ENCODE assay signal across 1 cellular context in genomic region chr1:94792473-94792875, GRCh38.
TF ChIP-seq lines count a peak whose summit lies in the region.

No MANE protein-coding gene starts in this region.

TF ChIP-seq in GM12878, 131 proteins besides CTCF, POLR2A, EP300 and RAD21 (continued from another document):
- no peak for TF ChIP-seq CUX1 (IDR thresholded peaks at IDR 0.05; ENCODE audit: insufficient replicate concordance, low read depth, low read length)
- TF ChIP-seq SREBF2 (IDR thresholded peaks at IDR 0.05; ENCODE audit: low read length): no peak
- no peak for TF ChIP-seq GABPA (IDR thresholded peaks at IDR 0.05; ENCODE audit: low read depth)
- peak; percentile 18 for TF ChIP-seq RELA (IDR thresholded peaks at IDR 0.05; ENCODE audit: borderline replicate concordance, partially characterized antibody)
- no peak for TF ChIP-seq MXI1 (IDR thresholded peaks at IDR 0.05; ENCODE audit: low read depth, low read length)
- no peak for TF ChIP-seq SMAD1 (IDR thresholded peaks at IDR 0.05; ENCODE audit: low read depth, partially characterized antibody)
- TF ChIP-seq MYB (IDR thresholded peaks at IDR 0.05; ENCODE audit: borderline replicate concordance, low read depth, low read length): no peak
- peak; percentile 34; the same call in 1 of the 2 replicates for TF ChIP-seq IKZF1 (conservative IDR thresholded peaks at IDR 0.05)
- TF ChIP-seq SIX5 (IDR thresholded peaks at IDR 0.05; ENCODE audit: low read depth, low read length, severe bottlenecking): no peak
- TF ChIP-seq, protein P1, sequence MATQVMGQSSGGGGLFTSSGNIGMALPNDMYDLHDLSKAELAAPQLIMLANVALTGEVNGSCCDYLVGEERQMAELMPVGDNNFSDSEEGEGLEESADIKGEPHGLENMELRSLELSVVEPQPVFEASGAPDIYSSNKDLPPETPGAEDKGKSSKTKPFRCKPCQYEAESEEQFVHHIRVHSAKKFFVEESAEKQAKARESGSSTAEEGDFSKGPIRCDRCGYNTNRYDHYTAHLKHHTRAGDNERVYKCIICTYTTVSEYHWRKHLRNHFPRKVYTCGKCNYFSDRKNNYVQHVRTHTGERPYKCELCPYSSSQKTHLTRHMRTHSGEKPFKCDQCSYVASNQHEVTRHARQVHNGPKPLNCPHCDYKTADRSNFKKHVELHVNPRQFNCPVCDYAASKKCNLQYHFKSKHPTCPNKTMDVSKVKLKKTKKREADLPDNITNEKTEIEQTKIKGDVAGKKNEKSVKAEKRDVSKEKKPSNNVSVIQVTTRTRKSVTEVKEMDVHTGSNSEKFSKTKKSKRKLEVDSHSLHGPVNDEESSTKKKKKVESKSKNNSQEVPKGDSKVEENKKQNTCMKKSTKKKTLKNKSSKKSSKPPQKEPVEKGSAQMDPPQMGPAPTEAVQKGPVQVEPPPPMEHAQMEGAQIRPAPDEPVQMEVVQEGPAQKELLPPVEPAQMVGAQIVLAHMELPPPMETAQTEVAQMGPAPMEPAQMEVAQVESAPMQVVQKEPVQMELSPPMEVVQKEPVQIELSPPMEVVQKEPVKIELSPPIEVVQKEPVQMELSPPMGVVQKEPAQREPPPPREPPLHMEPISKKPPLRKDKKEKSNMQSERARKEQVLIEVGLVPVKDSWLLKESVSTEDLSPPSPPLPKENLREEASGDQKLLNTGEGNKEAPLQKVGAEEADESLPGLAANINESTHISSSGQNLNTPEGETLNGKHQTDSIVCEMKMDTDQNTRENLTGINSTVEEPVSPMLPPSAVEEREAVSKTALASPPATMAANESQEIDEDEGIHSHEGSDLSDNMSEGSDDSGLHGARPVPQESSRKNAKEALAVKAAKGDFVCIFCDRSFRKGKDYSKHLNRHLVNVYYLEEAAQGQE (IDR thresholded peaks at IDR 0.05; ENCODE audit: low read depth, low read length): no peak
- TF ChIP-seq HDGF (IDR thresholded peaks at IDR 0.05): no peak
- TF ChIP-seq E4F1 (IDR thresholded peaks at IDR 0.05; ENCODE audit: borderline replicate concordance, partially characterized antibody): no peak
- TF ChIP-seq IRF4 (IDR thresholded peaks at IDR 0.05; ENCODE audit: low read depth, low read length): no peak
- peak in 1 of 2 experiments; percentile 54; a peak in 1 of 4 replicates for TF ChIP-seq ETV6 (conservative IDR thresholded peaks at IDR 0.05 in 1 of 2, IDR thresholded peaks at IDR 0.05 in 1 of 2; ENCODE audit: borderline replicate concordance in 1 of 2, low read depth in 1 of 2)
- TF ChIP-seq RBBP5 (conservative IDR thresholded peaks at IDR 0.05): no peak
- TF ChIP-seq BCL3 (IDR thresholded peaks at IDR 0.05; ENCODE audit: borderline replicate concordance, insufficient read depth, low read depth, low read length, poor library complexity, severe bottlenecking): no peak
- TF ChIP-seq RAD51 (IDR thresholded peaks at IDR 0.05): no peak
- no peak for TF ChIP-seq NR2C2 (IDR thresholded peaks at IDR 0.05; ENCODE audit: borderline replicate concordance, control insufficient read depth, insufficient read length, low read depth)
- TF ChIP-seq, protein P2, sequence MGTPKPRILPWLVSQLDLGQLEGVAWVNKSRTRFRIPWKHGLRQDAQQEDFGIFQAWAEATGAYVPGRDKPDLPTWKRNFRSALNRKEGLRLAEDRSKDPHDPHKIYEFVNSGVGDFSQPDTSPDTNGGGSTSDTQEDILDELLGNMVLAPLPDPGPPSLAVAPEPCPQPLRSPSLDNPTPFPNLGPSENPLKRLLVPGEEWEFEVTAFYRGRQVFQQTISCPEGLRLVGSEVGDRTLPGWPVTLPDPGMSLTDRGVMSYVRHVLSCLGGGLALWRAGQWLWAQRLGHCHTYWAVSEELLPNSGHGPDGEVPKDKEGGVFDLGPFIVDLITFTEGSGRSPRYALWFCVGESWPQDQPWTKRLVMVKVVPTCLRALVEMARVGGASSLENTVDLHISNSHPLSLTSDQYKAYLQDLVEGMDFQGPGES (IDR thresholded peaks at IDR 0.05): no peak
- TF ChIP-seq CEBPZ (IDR thresholded peaks at IDR 0.05; ENCODE audit: low read depth, low read length): no peak
